Comparison of ENCODE assay signal across 8 cellular contexts in genomic region chrX:104113237-104113965, GRCh38. TPM values are rescaled to one million over a fixed set of nuclear protein-coding genes. Genes with fewer than 3 reads are reported as not detected.
A peak's percentile ranks its signal among the peaks of the same experiment; 100 is the strongest.
DNase-seq lines count a peak whose midpoint lies in the region; ATAC-seq, FAIRE-seq and TF ChIP-seq lines count a peak whose summit lies in the region.

No MANE protein-coding gene starts in this region.

- H3K9me3 Mint-ChIP-seq in activated CD8-positive, alpha-beta T cell treated with anti-CD3 and anti-CD28 coated beads, Interleukin-2, amount 10 ng/mL, durations not matched to agents 7 days and 5 days (ENCODE audit: insufficient read depth), result no peaks in the 10 kb centered on the region
- H3K9me3 Mint-ChIP-seq in stimulated activated effector memory CD8-positive, alpha-beta T cell treated with anti-CD3 and anti-CD28 coated beads, Interleukin-12 subunit alpha, Interleukin-12 subunit beta, amount 100 ng/mL, for 72 hours, result no peaks in the 10 kb centered on the region

- H3K4me1 Mint-ChIP-seq in activated CD8-positive, alpha-beta T cell treated with anti-CD3 and anti-CD28 coated beads, Interleukin-2, amount 10 ng/mL, durations not matched to agents 7 days and 5 days (ENCODE audit: low read depth), result peaks cover 51% of the 10 kb centered on the region
- H3K4me1 Mint-ChIP-seq in stimulated activated effector memory CD8-positive, alpha-beta T cell treated with anti-CD3 and anti-CD28 coated beads, Interleukin-12 subunit alpha, Interleukin-12 subunit beta, amount 100 ng/mL, for 72 hours, result peaks cover 50% of the 10 kb centered on the region

- no peak overlapping the region; the same call in 1 of the 2 replicates for H3K18ac ChIP-seq in H1 (ENCODE audit: extremely low read depth, low read length)

- H3K56ac ChIP-seq in H1 (replicated peaks; ENCODE audit: insufficient read length, low read depth, low read length), result no peak overlapping the region

- H3K36me3 Mint-ChIP-seq in activated CD8-positive, alpha-beta T cell treated with anti-CD3 and anti-CD28 coated beads, Interleukin-2, amount 10 ng/mL, durations not matched to agents 7 days and 5 days (ENCODE audit: low read depth), result no peaks in the 10 kb centered on the region
- H3K36me3 Mint-ChIP-seq in stimulated activated effector memory CD8-positive, alpha-beta T cell treated with anti-CD3 and anti-CD28 coated beads, Interleukin-12 subunit alpha, Interleukin-12 subunit beta, amount 100 ng/mL, for 72 hours, result no peaks in the 10 kb centered on the region

- TF ChIP-seq CTCF in AG04450 (IDR thresholded peaks at IDR 0.05; ENCODE audit: low read depth, low read length) (peak; percentile 47), H1 (IDR thresholded peaks at IDR 0.05; ENCODE audit: control extremely low read depth in 1 of 3, insufficient read depth in 1 of 3, low read depth in 1 of 3, low read length in 3 of 3) (peak; percentile 43 to 52 (median 50))

- H3K27me3 Mint-ChIP-seq in activated CD8-positive, alpha-beta T cell treated with anti-CD3 and anti-CD28 coated beads, Interleukin-2, amount 10 ng/mL, durations not matched to agents 7 days and 5 days (ENCODE audit: low read depth), result no peaks in the 10 kb centered on the region

- H3K4me1 ChIP-seq in H1 (replicated peaks in 1 of 4; ENCODE audit: control insufficient read depth in 3 of 4, insufficient read depth in 4 of 4, low read length in 3 of 4), result peaks cover 0 to 9% (median 3%) of the 10 kb centered on the region in 4 experiments; a peak in 4 of 7 replicates

- H3K14ac ChIP-seq in H1 (ENCODE audit: insufficient read length), result no peak overlapping the region

- H3K4me3 Mint-ChIP-seq in activated CD8-positive, alpha-beta T cell treated with anti-CD3 and anti-CD28 coated beads, Interleukin-2, amount 10 ng/mL, durations not matched to agents 7 days and 5 days, result peak overlapping the region; percentile 81
- peak overlapping the region; percentile 83 for H3K4me3 Mint-ChIP-seq in stimulated activated effector memory CD8-positive, alpha-beta T cell treated with anti-CD3 and anti-CD28 coated beads, Interleukin-12 subunit alpha, Interleukin-12 subunit beta, amount 100 ng/mL, for 72 hours

- POLR2A ChIA-PET in AG04450 (lab: Yijun Ruan, JAX) (interaction anchor here (0.9 to 1.2 kb wide), 2 partner anchors 14 to 43 kb away, joined by 3 read pairs; partner anchors contain the start of gene SLC25A53), H1 (lab: Charles Lee; ENCODE audit: partially characterized antibody) (interaction anchor here (1.6 to 1.9 kb wide), 3 partner anchors 44 to 269 kb away, joined by 6 to 10 read pairs (median 7); partner anchors contain the start of gene SLC25A53)
- POLR2A ChIA-PET in activated CD8-positive, alpha-beta T cell treated with anti-CD3 and anti-CD28 coated beads, Interleukin-2, amount 10 ng/mL, durations not matched to agents 7 days and 5 days (lab: Charles Lee), result interaction anchor here (1.0 to 1.8 kb wide), 5 partner anchors 12 to 194 kb away, joined by 4 to 8 read pairs (median 5); partner anchors contain the start of gene SLC25A53

- no peak overlapping the region for H2BK120ac ChIP-seq in H1 (replicated peaks; ENCODE audit: low read depth, low read length)

- TF ChIP-seq POLR2A in GM18505 (IDR thresholded peaks at IDR 0.05; ENCODE audit: borderline replicate concordance, extremely low read depth, insufficient read depth, insufficient read length) (no peak), H1 (IDR thresholded peaks at IDR 0.05; ENCODE audit: control extremely low read depth in 1 of 2, low read depth in 2 of 2, low read length in 2 of 2) (no peak)

- TF ChIP-seq RAD21 in H1 (IDR thresholded peaks at IDR 0.05 in 1 of 2, conservative IDR thresholded peaks at IDR 0.05 in 1 of 2; ENCODE audit: low read depth in 2 of 2, low read length in 2 of 2), result peak; percentile 32 to 55

- H3K36me3 ChIP-seq in H1 (ENCODE audit: control insufficient read depth in 2 of 4, insufficient read depth in 4 of 4, low read length in 3 of 4), result no peaks in the 10 kb centered on the region

- H3K27me3 ChIP-seq in AG04450 (ENCODE audit: control insufficient read depth, insufficient read depth, low read length), result no peaks in the 10 kb centered on the region
- no peaks in the 10 kb centered on the region for H3K27me3 ChIP-seq in H1 (replicated peaks in 1 of 4; ENCODE audit: control insufficient read depth in 3 of 4, extremely low read depth in 1 of 4, insufficient read depth in 3 of 4, low read length in 3 of 4)

- H3K23me2 ChIP-seq in H1 (ENCODE audit: low read depth, low read length), result peaks cover 2% of the 10 kb centered on the region; the same call in 1 of the 2 replicates

- H3K23ac ChIP-seq in H1 (ENCODE audit: insufficient read length), result no peak overlapping the region

- no peak overlapping the region; a peak in 1 of 7 replicates for H3K9ac ChIP-seq in H1 (replicated peaks in 1 of 4; ENCODE audit: extremely low read depth in 1 of 4, low read depth in 3 of 4, low read length in 3 of 4)

- peak; percentile 44 for ATAC-seq in GM18505 (IDR thresholded peaks at IDR 0.05; ENCODE audit: unreplicated experiment)
- peak; percentile 44 for ATAC-seq in HG03135 (IDR thresholded peaks at IDR 0.05; ENCODE audit: unreplicated experiment)
- ATAC-seq in activated CD8-positive, alpha-beta T cell treated with anti-CD3 and anti-CD28 coated beads, Interleukin-2, amount 10 ng/mL, durations not matched to agents 7 days and 5 days, result peak; percentile 62
- peak; percentile 70 for ATAC-seq in stimulated activated effector memory CD8-positive, alpha-beta T cell treated with anti-CD3 and anti-CD28 coated beads, Interleukin-12 subunit alpha, Interleukin-12 subunit beta, amount 100 ng/mL, for 72 hours

- no peak overlapping the region for H2BK20ac ChIP-seq in H1 (ENCODE audit: low read length)

- H3K27ac Mint-ChIP-seq in activated CD8-positive, alpha-beta T cell treated with anti-CD3 and anti-CD28 coated beads, Interleukin-2, amount 10 ng/mL, durations not matched to agents 7 days and 5 days, result peak overlapping the region; percentile 87
- peak overlapping the region; percentile 89 for H3K27ac Mint-ChIP-seq in stimulated activated effector memory CD8-positive, alpha-beta T cell treated with anti-CD3 and anti-CD28 coated beads, Interleukin-12 subunit alpha, Interleukin-12 subunit beta, amount 100 ng/mL, for 72 hours

- no peak overlapping the region for H2BK12ac ChIP-seq in H1 (ENCODE audit: low read depth, low read length)

- H3K27ac ChIP-seq in AG04450 (ENCODE audit: low read depth, low read length) (peak overlapping the region; percentile 31), H1 (ENCODE audit: low read depth, low read length) (no peak overlapping the region)

- H4K20me1 ChIP-seq in H1 (replicated peaks in 1 of 2; ENCODE audit: control insufficient read depth in 1 of 2, insufficient read depth in 2 of 2, low read length in 2 of 2), result peaks cover 0 to 5% of the 10 kb centered on the region in 2 experiments

- no peak overlapping the region for H2AK5ac ChIP-seq in H1 (ENCODE audit: low read depth, low read length)

- H2AFZ ChIP-seq in H1 (ENCODE audit: low read length), result no peak overlapping the region; the same call in 1 of the 2 replicates

- H4K91ac ChIP-seq in H1 (replicated peaks; ENCODE audit: insufficient read length, low read length), result no peak overlapping the region

- CTCF ChIA-PET in AG04450 (lab: Charles Lee), result interaction anchor here (0.7 to 2.6 kb wide), 8 partner anchors 13 to 423 kb away, joined by 3 to 16 read pairs (median 6); no protein-coding TSS in a partner anchor
- CTCF ChIA-PET in activated CD8-positive, alpha-beta T cell treated with anti-CD3 and anti-CD28 coated beads, Interleukin-2, amount 10 ng/mL, durations not matched to agents 7 days and 5 days (lab: Charles Lee), result interaction anchor here (0.7 to 6.8 kb wide), 11 partner anchors 8 to 269 kb away, joined by 3 to 61 read pairs (median 5); partner anchors contain the start of gene SLC25A53
- CTCF ChIA-PET in H1 (lab: Charles Lee; ENCODE audit: partially characterized antibody), result interaction anchor here (0.8 to 3.2 kb wide), 11 partner anchors 9 to 268 kb away, joined by 3 to 13 read pairs (median 4); no protein-coding TSS in a partner anchor

- WGBS in H1 (ENCODE audit: extremely low coverage in 1 of 2, insufficient coverage in 1 of 2, insufficient read length in 1 of 2, insufficient replicate concordance in 2 of 2, low coverage in 1 of 2, low lambda C conversion rate in 2 of 2, missing lambda C conversion rate in 1 of 2), 2 experiments, result 4% methylated on average over 14 of the region's 22 CpGs; no CpG with 5 or more reads in 1 of the 2 experiments

- DNase-seq in AG04450 (ENCODE audit: low read depth, low spot score), result no peak
- DNase-seq in NCI-H446 (lab: John Stamatoyannopoulos, UW), result peak; percentile 18 to 58
- DNase-seq in activated CD8-positive, alpha-beta T cell treated with anti-CD3 and anti-CD28 coated beads, Interleukin-2, amount 10 ng/mL, durations not matched to agents 7 days and 5 days, result peak; percentile 75
- peak in 1 of 2 experiments; percentile 49 for DNase-seq in H1 (ENCODE audit: low read depth in 1 of 2, low spot score in 2 of 2)
- peak; percentile 57 for DNase-seq in midbrain (lab: John Stamatoyannopoulos, UW)
- DNase-seq in stimulated activated effector memory CD8-positive, alpha-beta T cell treated with anti-CD3 and anti-CD28 coated beads, Interleukin-12 subunit alpha, Interleukin-12 subunit beta, amount 100 ng/mL, for 72 hours (ENCODE audit: low spot score in 2 of 2), result no peak

- H3K4ac ChIP-seq in H1 (replicated peaks; ENCODE audit: insufficient read length, low read depth, low read length), result no peak overlapping the region

- H3K79me1 ChIP-seq in H1 (ENCODE audit: low read depth, low read length), result no peaks in the 10 kb centered on the region

- no peak overlapping the region for H4K5ac ChIP-seq in H1 (ENCODE audit: insufficient read length, low read depth, low read length)

- peak overlapping the region; percentile 76 to 94 for H3K4me2 ChIP-seq in H1 (ENCODE audit: insufficient read depth in 1 of 2, low read depth in 2 of 2, low read length in 2 of 2)

- H3K79me2 ChIP-seq in H1 (ENCODE audit: control insufficient read depth in 1 of 2, insufficient read depth in 2 of 2, low read length in 2 of 2), result no peaks in the 10 kb centered on the region

- FAIRE-seq in H1 (lab: Jason Lieb, UNC), result peak; percentile 75

- TF ChIP-seq EP300 in H1 (IDR thresholded peaks at IDR 0.05; ENCODE audit: borderline replicate concordance in 1 of 2, low read depth in 2 of 2, low read length in 2 of 2), result no peak

- no peak overlapping the region for H2BK15ac ChIP-seq in H1 (ENCODE audit: low read length)

- H4K8ac ChIP-seq in H1 (ENCODE audit: extremely low read depth, insufficient read depth, low read length), result no peak overlapping the region

- H3K9me3 ChIP-seq in AG04450 (ENCODE audit: control insufficient read depth, insufficient read depth, low read length), result no peaks in the 10 kb centered on the region
- H3K9me3 ChIP-seq in H1 (ENCODE audit: insufficient read depth in 2 of 2, low read depth in 1 of 2, low read length in 1 of 2), result no peaks in the 10 kb centered on the region

- no peak overlapping the region for H2BK5ac ChIP-seq in H1 (ENCODE audit: low read depth, low read length)

- peak overlapping the region; percentile 71 for H3K4me3 ChIP-seq in AG04450 (ENCODE audit: low read depth, low read length)
- H3K4me3 ChIP-seq in H1 (ENCODE audit: extremely low read depth in 1 of 4, insufficient read depth in 2 of 4, low read depth in 3 of 4, low read length in 4 of 4), result peak overlapping the region; percentile 56 to 75 (median 58)

RNA-seq across cellular contexts. Expression of gene ZCCHC18, which starts 1.1 kb away (rescaled TPM):
- 1.9 and 2.1 TPM in 2 replicates for polyA plus RNA-seq in AG04450 (2011; rRNA removed)
- 1.00 and 1.1 TPM in 2 replicates for polyA minus RNA-seq in AG04450 (2011; rRNA and poly(A)+ RNA removed)
- total RNA-seq in activated CD8-positive, alpha-beta T cell treated with anti-CD3 and anti-CD28 coated beads, Interleukin-2, amount 10 ng/mL, durations not matched to agents 7 days and 5 days, result 1 to 10 TPM; 2.2 to 3.8 TPM
- total RNA-seq in H1 (2021; fragmentation: NEBNext Ultra II Directional; extraction: Animal tissue kit (Norgen Biotek cat#: 25700)), result 2.6 and 3.7 TPM in 2 replicates
- polyA plus RNA-seq in H1 (2011; rRNA removed), result 4.1 and 8.8 TPM in 2 replicates
- 2.9 TPM for polyA plus RNA-seq in H1 (2011; cell fraction: cytosol; rRNA removed)
- polyA plus RNA-seq in H1 (2011; cell fraction: nucleus; rRNA removed), result 5.9 TPM
- 2.3 to 3.7 TPM (median 2.8 TPM) in 4 replicates for polyA plus RNA-seq in H1 (2012, experiment 1 of 2)
- 0.67 TPM for polyA plus RNA-seq in H1 (2012, experiment 2 of 2)
- 2.5 TPM for polyA plus RNA-seq in H1 (2013, experiment 1 of 2)
- polyA plus RNA-seq in H1 (2013, experiment 2 of 2), result 2.3 TPM
- polyA minus RNA-seq in H1 (2011; rRNA and poly(A)+ RNA removed), result 0.68 and 2.0 TPM in 2 replicates
- not detected for polyA minus RNA-seq in H1 (2011; cell fraction: cytosol; rRNA and poly(A)+ RNA removed)
- 3.8 TPM for polyA minus RNA-seq in H1 (2011; cell fraction: nucleus; rRNA and poly(A)+ RNA removed)

RNA-seq across cellular contexts. Expression of gene TMSB15C, which starts 37.4 kb away (rescaled TPM):
- polyA plus RNA-seq in AG04450 (2011; rRNA removed) (4.4 and 7.1 TPM in 2 replicates), H1 (2011; rRNA removed) (0.94 and 1.5 TPM in 2 replicates)
- 1.1 and 3.0 TPM in 2 replicates for polyA minus RNA-seq in AG04450 (2011; rRNA and poly(A)+ RNA removed)
- total RNA-seq in activated CD8-positive, alpha-beta T cell treated with anti-CD3 and anti-CD28 coated beads, Interleukin-2, amount 10 ng/mL, durations not matched to agents 7 days and 5 days, result 1 to 10 TPM; 4.8 to 6.1 TPM
- 2.6 and 2.9 TPM in 2 replicates for total RNA-seq in H1 (2021; fragmentation: NEBNext Ultra II Directional; extraction: Animal tissue kit (Norgen Biotek cat#: 25700))
- polyA plus RNA-seq in H1 (2011; cell fraction: cytosol; rRNA removed), result 1.4 TPM
- polyA plus RNA-seq in H1 (2011; cell fraction: nucleus; rRNA removed), result 1.8 TPM
- polyA plus RNA-seq in H1 (2012, experiment 1 of 2), result 1.0 to 2.5 TPM (median 1.4 TPM) in 4 replicates
- polyA plus RNA-seq in H1 (2012, experiment 2 of 2), result 0.47 TPM
- polyA plus RNA-seq in H1 (2013, experiment 1 of 2), result 2.6 TPM
- polyA plus RNA-seq in H1 (2013, experiment 2 of 2), result 2.0 TPM
- 0.66 and 1.5 TPM in 2 replicates for polyA minus RNA-seq in H1 (2011; rRNA and poly(A)+ RNA removed)
- polyA minus RNA-seq in H1 (2011; cell fraction: cytosol; rRNA and poly(A)+ RNA removed), result not detected
- polyA minus RNA-seq in H1 (2011; cell fraction: nucleus; rRNA and poly(A)+ RNA removed), result 2.5 TPM

RNA-seq across cellular contexts. Expression of gene SLC25A53, which starts 43.4 kb away (rescaled TPM):
- 5.5 and 5.6 TPM in 2 replicates for polyA plus RNA-seq in AG04450 (2011; rRNA removed)
- 4.4 and 5.3 TPM in 2 replicates for polyA minus RNA-seq in AG04450 (2011; rRNA and poly(A)+ RNA removed)
- 1 to 10 TPM; 8.7 to 8.9 TPM for total RNA-seq in activated CD8-positive, alpha-beta T cell treated with anti-CD3 and anti-CD28 coated beads, Interleukin-2, amount 10 ng/mL, durations not matched to agents 7 days and 5 days
- total RNA-seq in H1 (2021; fragmentation: NEBNext Ultra II Directional; extraction: Animal tissue kit (Norgen Biotek cat#: 25700)), result 3.2 and 4.2 TPM in 2 replicates
- polyA plus RNA-seq in H1 (2011; rRNA removed), result 2.2 and 2.4 TPM in 2 replicates
- polyA plus RNA-seq in H1 (2011; cell fraction: cytosol; rRNA removed), result 3.4 TPM
- 2.7 TPM for polyA plus RNA-seq in H1 (2011; cell fraction: nucleus; rRNA removed)
- 1.8 to 3.6 TPM (median 2.9 TPM) in 4 replicates for polyA plus RNA-seq in H1 (2012, experiment 1 of 2)
- polyA plus RNA-seq in H1 (2012, experiment 2 of 2), result 0.49 TPM
- polyA plus RNA-seq in H1 (2013, experiment 1 of 2), result 3.5 TPM
- 4.3 TPM for polyA plus RNA-seq in H1 (2013, experiment 2 of 2)
- polyA minus RNA-seq in H1 (2011; rRNA and poly(A)+ RNA removed), result 3.0 and 3.5 TPM in 2 replicates
- polyA minus RNA-seq in H1 (2011; cell fraction: cytosol; rRNA and poly(A)+ RNA removed), result 2.4 TPM
- polyA minus RNA-seq in H1 (2011; cell fraction: nucleus; rRNA and poly(A)+ RNA removed), result 5.5 TPM

RNA-seq across cellular contexts. Expression of gene FAM199X, which starts 52.9 kb away (rescaled TPM):
- polyA plus RNA-seq in AG04450 (2011; rRNA removed) (6.0 and 7.1 TPM in 2 replicates), H1 (2011; rRNA removed) (1.9 and 3.1 TPM in 2 replicates)
- polyA minus RNA-seq in AG04450 (2011; rRNA and poly(A)+ RNA removed), result 4.6 and 7.6 TPM in 2 replicates
- 10 to 100 TPM; 11.6 to 12.7 TPM for total RNA-seq in activated CD8-positive, alpha-beta T cell treated with anti-CD3 and anti-CD28 coated beads, Interleukin-2, amount 10 ng/mL, durations not matched to agents 7 days and 5 days
- total RNA-seq in H1 (2021; fragmentation: NEBNext Ultra II Directional; extraction: Animal tissue kit (Norgen Biotek cat#: 25700)), result 14.4 and 14.9 TPM in 2 replicates
- polyA plus RNA-seq in H1 (2011; cell fraction: cytosol; rRNA removed), result 4.0 TPM
- 1.7 TPM for polyA plus RNA-seq in H1 (2011; cell fraction: nucleus; rRNA removed)
- 3.7 to 8.4 TPM (median 5.2 TPM) in 4 replicates for polyA plus RNA-seq in H1 (2012, experiment 1 of 2)
- 0.96 TPM for polyA plus RNA-seq in H1 (2012, experiment 2 of 2)
- polyA plus RNA-seq in H1 (2013, experiment 1 of 2), result 5.8 TPM
- polyA plus RNA-seq in H1 (2013, experiment 2 of 2), result 5.9 TPM
- 4.0 and 5.6 TPM in 2 replicates for polyA minus RNA-seq in H1 (2011; rRNA and poly(A)+ RNA removed)
- polyA minus RNA-seq in H1 (2011; cell fraction: cytosol; rRNA and poly(A)+ RNA removed), result 4.1 TPM
- 3.5 TPM for polyA minus RNA-seq in H1 (2011; cell fraction: nucleus; rRNA and poly(A)+ RNA removed)

Comparison
In these comparisons a context has a peak if more than half of its experiments do, and no peak if none do; other contexts are left out.
1. DNase-seq: peak in NCI-H446 (2 of 2), activated CD8-positive, alpha-beta T cell treated with anti-CD3 and anti-CD28 coated beads, Interleukin-2, amount 10 ng/mL, durations not matched to agents 7 days and 5 days (single experiment) and midbrain (single experiment); none in AG04450 (single experiment) and stimulated activated effector memory CD8-positive, alpha-beta T cell treated with anti-CD3 and anti-CD28 coated beads, Interleukin-12 subunit alpha, Interleukin-12 subunit beta, amount 100 ng/mL, for 72 hours (0 of 2).
2. Peak in every context shown above with its lines, with median percentiles within 50 percentile points of each other: ATAC-seq.